Comparison of ENCODE assay signal across 9 cellular contexts in the genomic region with DNA sequence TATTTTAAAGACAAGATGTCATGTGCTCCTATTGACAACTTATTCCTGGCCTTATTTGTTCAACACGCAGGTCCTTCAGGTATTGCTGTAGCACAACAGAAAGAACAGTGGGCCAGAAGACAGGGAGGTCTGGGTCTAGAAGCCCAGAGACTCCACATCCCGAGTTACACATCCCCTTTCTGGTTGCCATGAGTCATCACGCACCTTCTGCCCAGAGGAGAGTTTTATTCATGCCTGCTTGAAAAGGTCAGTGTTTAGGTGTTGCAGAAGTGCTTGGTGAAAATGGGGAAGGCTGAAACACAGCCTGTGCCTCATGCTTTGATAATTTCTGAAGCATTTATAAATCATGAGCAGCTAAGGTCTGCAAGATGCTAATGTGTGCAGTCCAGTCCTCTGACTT.
DNase-seq lines count a peak whose midpoint lies in the region; ATAC-seq, FAIRE-seq and TF ChIP-seq lines count a peak whose summit lies in the region.
"Had no signal": no experiment of that assay in that cellular context is flagged by ENCODE, and none has a peak within 500 bp of the region (broad histone marks: within the 10 kb centered on the region; RNA-seq: fewer than 3 reads in every experiment).

No MANE protein-coding gene starts in this region.

- H3K27me3 Mint-ChIP-seq in nephron progenitor cell (ENCODE audit: low read depth, poor library complexity) (peaks cover 3% of the 10 kb centered on the region), Calu3 (ENCODE audit: unreplicated experiment) (no peaks in the 10 kb centered on the region)

- FAIRE-seq in islet of Langerhans (lab: Jason Lieb, UNC), result peak; percentile 88

- intact Hi-C loops in Calu3 (cut with micrococcal nuclease; ENCODE audit: unreplicated experiment), result no loop called here

- H3K4me3 ChIP-seq in SJCRH30, result no peak overlapping the region
- no peak overlapping the region for H3K4me3 ChIP-seq in coronary artery
- H3K4me3 ChIP-seq: lung had no signal

- in situ Hi-C loops in KBM-7 (cut with MboI; ENCODE audit: low pct_unique_long_range_greater_than_20kb, low sequenced_read_pairs), result no loop called here

- no peaks in the 10 kb centered on the region for H3K9me3 ChIP-seq in SJCRH30 (replicated peaks)

- CTCF ChIA-PET in Calu3 (lab: Charles Lee), result no interaction called here

- H3K27ac Mint-ChIP-seq in nephron progenitor cell (no peak overlapping the region), Calu3 (ENCODE audit: unreplicated experiment) (no peak overlapping the region)

- BruUV-seq in Calu3 (replicated peaks; lab: Mats Ljungman, UMichigan), result no TSS peak

- H3K4me3 Mint-ChIP-seq in nephron progenitor cell, result no peak overlapping the region
- no peak overlapping the region for H3K4me3 Mint-ChIP-seq in Calu3 (ENCODE audit: low read depth, unreplicated experiment)

- no peaks in the 10 kb centered on the region for H3K36me3 ChIP-seq in SJCRH30

- H3K4me1 Mint-ChIP-seq in nephron progenitor cell (peaks cover 9% of the 10 kb centered on the region), Calu3 (ENCODE audit: low read depth, unreplicated experiment) (no peaks in the 10 kb centered on the region)

- H3K9me3 Mint-ChIP-seq in nephron progenitor cell, result peaks cover 9% of the 10 kb centered on the region
- H3K9me3 Mint-ChIP-seq in Calu3 (ENCODE audit: low read depth, unreplicated experiment), result no peaks in the 10 kb centered on the region

- H3K27ac ChIP-seq in SJCRH30 (no peak overlapping the region), coronary artery (no peak overlapping the region)

- H3K36me3 Mint-ChIP-seq in nephron progenitor cell (ENCODE audit: low read depth) (peaks cover 3% of the 10 kb centered on the region), Calu3 (ENCODE audit: insufficient read depth, unreplicated experiment) (no peaks in the 10 kb centered on the region)

- DNase-seq in KBM-7 (peak; percentile 18), SJCRH30 (no peak), nephron progenitor cell (no peak), coronary artery (ENCODE audit: low spot score) (no peak), Calu3 (no peak)

- TF ChIP-seq CTCF in nephron progenitor cell (IDR thresholded peaks at IDR 0.05), result no peak
- no peak for TF ChIP-seq CTCF in coronary artery (IDR thresholded peaks at IDR 0.05)
- no peak for TF ChIP-seq CTCF in Calu3 (IDR thresholded peaks at IDR 0.05; ENCODE audit: unreplicated experiment)

- no peaks in the 10 kb centered on the region for H3K4me1 ChIP-seq in SJCRH30

- H3K27me3 ChIP-seq in SJCRH30, result no peaks in the 10 kb centered on the region

- ATAC-seq in GM18861 (IDR thresholded peaks at IDR 0.05; ENCODE audit: unreplicated experiment) (peak; percentile 89), GM21786 (IDR thresholded peaks at IDR 0.05; ENCODE audit: unreplicated experiment) (peak; percentile 89)
